ENCODE assay signal across 23 cellular contexts in the genomic region with DNA sequence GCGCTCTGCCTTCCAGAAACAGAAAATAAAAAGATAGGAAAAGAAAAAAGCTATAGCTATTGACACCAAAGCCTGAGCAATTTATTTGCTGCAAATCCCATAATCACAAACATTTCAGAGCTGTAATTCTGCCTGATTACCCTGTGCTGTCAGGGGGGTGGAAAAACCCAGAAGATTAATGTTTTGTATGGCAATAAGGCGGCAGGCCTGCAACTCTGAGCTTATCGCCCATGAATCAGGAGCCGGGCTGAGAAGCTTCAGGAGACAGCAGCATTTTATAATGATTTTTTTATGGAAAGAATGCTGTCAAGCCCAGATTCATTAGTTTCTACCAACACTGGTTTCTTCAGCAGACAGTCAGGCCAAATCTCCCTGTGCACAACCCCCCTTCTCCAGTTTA.
"Had no signal": no experiment of that assay in that cellular context is flagged by ENCODE, and none has a peak within 500 bp of the region (broad histone marks: within the 10 kb centered on the region; RNA-seq: fewer than 3 reads in every experiment).

No MANE protein-coding gene starts in this region.

- H3K9me3 Mint-ChIP-seq: activated naive CD8-positive, alpha-beta T cell treated with anti-CD3 and anti-CD28 coated beads for 36 hours; effector memory CD8-positive, alpha-beta T cell; natural killer cell treated with Interleukin-12 subunit alpha and Interleukin-12 subunit beta and Interleukin-15 and Interleukin-18, amount 100 ng/mL, for 72 hours; stimulated activated effector memory CD8-positive, alpha-beta T cell treated with anti-CD3 and anti-CD28 coated beads, Interleukin-12 subunit alpha, Interleukin-12 subunit beta, amount 100 ng/mL, for 72 hours had no signal

- H3K27me3 Mint-ChIP-seq: effector memory CD8-positive, alpha-beta T cell had no signal

- H3K36me3 Mint-ChIP-seq: activated naive CD8-positive, alpha-beta T cell treated with anti-CD3 and anti-CD28 coated beads for 36 hours; natural killer cell treated with Interleukin-12 subunit alpha and Interleukin-12 subunit beta and Interleukin-15 and Interleukin-18, amount 100 ng/mL, for 72 hours; stimulated activated effector memory CD8-positive, alpha-beta T cell treated with anti-CD3 and anti-CD28 coated beads, Interleukin-12 subunit alpha, Interleukin-12 subunit beta, amount 100 ng/mL, for 72 hours had no signal

- H3K27me3 ChIP-seq: colonic mucosa, hepatocyte, neutrophil, uterus had no signal

- DNase-seq: activated CD4-positive, alpha-beta T cell treated with anti-CD3 and anti-CD28 coated beads for 1 hour; activated naive CD4-positive, alpha-beta T cell treated with Interleukin-2 at 50 U/mL for 16 hours; activated naive CD8-positive, alpha-beta T cell treated with anti-CD3 and anti-CD28 coated beads for 36 hours; activated T-cell treated with anti-CD3 and anti-CD28 coated beads, Interleukin-2, amount 50 U/mL, for 1 hour; amniotic stem cell; colonic mucosa; dorsolateral prefrontal cortex; effector memory CD8-positive, alpha-beta T cell; glutamatergic neuron; left ventricle myocardium superior; mammary epithelial cell; midbrain; small intestine; stimulated activated CD4-positive, alpha-beta T cell treated with anti-CD3 and anti-CD28 coated beads, Interleukin-2, amount 100 ng/mL, for 24 hours; trophoblast cell; uterus had no signal

- H3K36me3 ChIP-seq: breast epithelium, colonic mucosa, neutrophil, uterus had no signal

- H3K4me1 ChIP-seq: breast epithelium, colonic mucosa, uterus had no signal

- H3K4me3 Mint-ChIP-seq: activated naive CD8-positive, alpha-beta T cell treated with anti-CD3 and anti-CD28 coated beads for 36 hours; effector memory CD8-positive, alpha-beta T cell; natural killer cell treated with Interleukin-12 subunit alpha and Interleukin-12 subunit beta and Interleukin-15 and Interleukin-18, amount 100 ng/mL, for 72 hours; stimulated activated effector memory CD8-positive, alpha-beta T cell treated with anti-CD3 and anti-CD28 coated beads, Interleukin-12 subunit alpha, Interleukin-12 subunit beta, amount 100 ng/mL, for 72 hours had no signal

- H3K4me3 ChIP-seq: breast epithelium, colonic mucosa, dorsolateral prefrontal cortex, hepatocyte, uterus had no signal

- H3K27ac ChIP-seq: breast epithelium, colonic mucosa, dorsolateral prefrontal cortex, hepatocyte, neutrophil, uterus had no signal

- H3K9me3 ChIP-seq: breast epithelium, colonic mucosa, neutrophil, uterus had no signal

- H3K27ac Mint-ChIP-seq: activated naive CD8-positive, alpha-beta T cell treated with anti-CD3 and anti-CD28 coated beads for 36 hours; effector memory CD8-positive, alpha-beta T cell; natural killer cell treated with Interleukin-12 subunit alpha and Interleukin-12 subunit beta and Interleukin-15 and Interleukin-18, amount 100 ng/mL, for 72 hours; stimulated activated effector memory CD8-positive, alpha-beta T cell treated with anti-CD3 and anti-CD28 coated beads, Interleukin-12 subunit alpha, Interleukin-12 subunit beta, amount 100 ng/mL, for 72 hours had no signal

- H3K4me1 Mint-ChIP-seq: activated naive CD8-positive, alpha-beta T cell treated with anti-CD3 and anti-CD28 coated beads for 36 hours had no signal

- ATAC-seq: effector memory CD8-positive, alpha-beta T cell; esophagus mucosa; left ventricle myocardium superior; natural killer cell treated with Interleukin-12 subunit alpha and Interleukin-12 subunit beta and Interleukin-15 and Interleukin-18, amount 100 ng/mL, for 72 hours; sciatic nerve; stimulated activated effector memory CD8-positive, alpha-beta T cell treated with anti-CD3 and anti-CD28 coated beads, Interleukin-12 subunit alpha, Interleukin-12 subunit beta, amount 100 ng/mL, for 72 hours had no signal
